Comparison of ENCODE assay signal across 8 cellular contexts in the genomic region with DNA sequence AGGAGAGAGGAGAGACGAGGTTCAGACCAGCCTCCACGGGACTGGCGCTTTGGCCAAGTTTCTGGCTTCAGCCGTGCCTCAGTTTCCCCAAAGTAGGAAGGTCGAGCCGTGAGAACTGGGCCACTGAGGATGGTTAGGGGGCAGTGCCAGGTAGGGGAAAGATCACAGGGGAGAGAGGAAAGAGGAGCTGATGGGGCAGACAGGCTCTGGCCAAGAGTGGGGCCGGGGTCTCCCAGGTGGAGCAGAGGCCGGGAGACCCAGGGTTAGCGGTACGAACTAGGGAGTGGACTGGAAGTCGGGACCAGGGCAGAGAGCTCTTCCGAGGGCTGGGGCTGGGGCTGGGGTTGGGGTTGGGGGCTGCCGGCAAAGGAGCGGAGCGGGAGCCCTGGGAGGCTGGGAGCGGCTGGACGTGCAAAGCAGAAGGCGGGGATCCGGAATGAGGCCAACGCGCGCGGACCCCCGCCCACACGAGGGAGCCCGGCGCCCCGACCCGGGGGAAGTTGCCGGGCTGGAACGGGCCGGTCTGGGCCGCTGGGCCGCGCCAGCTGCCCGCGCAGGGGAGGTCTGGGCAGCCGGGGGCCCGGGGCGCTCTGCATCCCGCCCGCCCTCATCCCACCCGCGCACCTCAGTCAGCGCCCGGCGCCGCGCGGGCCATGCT. TPM values are rescaled to one million over a fixed set of nuclear protein-coding genes. Genes with fewer than 3 reads are reported as not detected.
DNase-seq lines count a peak whose midpoint lies in the region; ATAC-seq, FAIRE-seq and TF ChIP-seq lines count a peak whose summit lies in the region.

No MANE protein-coding gene starts in this region.

- no peak for TF ChIP-seq EP300 in SK-N-SH (IDR thresholded peaks at IDR 0.05; ENCODE audit: borderline replicate concordance in 1 of 2, low read depth in 1 of 2, low read length in 1 of 2)

- peaks cover 31% of the 10 kb centered on the region for H4K20me1 ChIP-seq in SK-N-SH (ENCODE audit: insufficient read depth)

- H3K27me3 ChIP-seq in SK-N-SH (ENCODE audit: insufficient read depth) (no peaks in the 10 kb centered on the region), parathyroid adenoma (ENCODE audit: control insufficient read depth, insufficient read depth, low read length) (no peaks in the 10 kb centered on the region)

- H3K4me3 Mint-ChIP-seq in activated CD4-positive, alpha-beta T cell treated with anti-CD3 and anti-CD28 coated beads, Interleukin-2, amount 10 ng/mL, durations not matched to agents 7 days and 5 days: peak overlapping the region; percentile 86

- no peaks in the 10 kb centered on the region for H3K9me2 ChIP-seq in SK-N-SH

- no peak for ATAC-seq in HG03045 (IDR thresholded peaks at IDR 0.05; ENCODE audit: unreplicated experiment)

- H3K36me3 ChIP-seq in SK-N-SH (replicated peaks in 1 of 2; ENCODE audit: control insufficient read depth in 1 of 2, insufficient read depth in 2 of 2, low read length in 1 of 2) (peaks cover 6 to 10% of the 10 kb centered on the region in 2 experiments), parathyroid adenoma (ENCODE audit: control insufficient read depth, insufficient read depth, low read length) (no peaks in the 10 kb centered on the region)

- H2AFZ ChIP-seq in SK-N-SH (ENCODE audit: low read depth) (no peak overlapping the region), parathyroid adenoma (peak overlapping the region; percentile 69)

- peak overlapping the region; percentile 75 to 90 for H3K27ac ChIP-seq in SK-N-SH (ENCODE audit: low read depth in 2 of 2, low read length in 1 of 2)
- H3K27ac ChIP-seq in parathyroid adenoma: peak overlapping the region; percentile 80

- H3K4me2 ChIP-seq in SK-N-SH (peak overlapping the region; percentile 100), parathyroid adenoma (ENCODE audit: low read length) (peak overlapping the region; percentile 91)

- peaks cover 29% of the 10 kb centered on the region for H3F3A ChIP-seq in SK-N-SH (replicated peaks; ENCODE audit: insufficient read depth)

- peaks cover 51% of the 10 kb centered on the region for H3K79me2 ChIP-seq in SK-N-SH (ENCODE audit: insufficient read depth)
- H3K79me2 ChIP-seq in parathyroid adenoma: peaks cover 5% of the 10 kb centered on the region

- H3K9ac ChIP-seq in SK-N-SH (peak overlapping the region; percentile 74), parathyroid adenoma (no peak overlapping the region)

- CTCF ChIA-PET in activated CD4-positive, alpha-beta T cell treated with anti-CD3 and anti-CD28 coated beads, Interleukin-2, amount 10 ng/mL, durations not matched to agents 7 days and 5 days (lab: Charles Lee): interaction anchor here (0.6 to 1.6 kb wide), 7 partner anchors 15 to 58 kb away, joined by 3 to 6 read pairs (median 3); no protein-coding TSS in a partner anchor
- CTCF ChIA-PET in SK-N-SH (lab: Yijun Ruan, JAX): interaction anchor here (0.9 to 2.3 kb wide), 6 partner anchors 22 to 68 kb away, joined by 3 to 10 read pairs (median 4); no protein-coding TSS in a partner anchor

- no peaks in the 10 kb centered on the region for H3K9me3 Mint-ChIP-seq in activated CD4-positive, alpha-beta T cell treated with anti-CD3 and anti-CD28 coated beads, Interleukin-2, amount 10 ng/mL, durations not matched to agents 7 days and 5 days

- H3K4me1 Mint-ChIP-seq in activated CD4-positive, alpha-beta T cell treated with anti-CD3 and anti-CD28 coated beads, Interleukin-2, amount 10 ng/mL, durations not matched to agents 7 days and 5 days: peaks cover 33% of the 10 kb centered on the region

- H3K4me3 ChIP-seq in SK-N-SH (ENCODE audit: low read depth in 2 of 2, low read length in 1 of 2): peak overlapping the region; percentile 73 to 78
- H3K4me3 ChIP-seq in fibroblast of mammary gland (ENCODE audit: control insufficient read depth, low read depth, low read length): peak overlapping the region; percentile 58
- peak overlapping the region; percentile 67 for H3K4me3 ChIP-seq in parathyroid adenoma (ENCODE audit: low read depth, low read length)

- peak overlapping the region; percentile 85 for H3K27ac Mint-ChIP-seq in activated CD4-positive, alpha-beta T cell treated with anti-CD3 and anti-CD28 coated beads, Interleukin-2, amount 10 ng/mL, durations not matched to agents 7 days and 5 days

- FAIRE-seq in RCC 7860 (lab: Jason Lieb, UNC): no peak

- 2% methylated on average over 17 of the region's 50 CpGs for WGBS in SK-N-SH (ENCODE audit: low lambda C conversion rate)

- no peak for DNase-seq in activated CD4-positive, alpha-beta T cell treated with anti-CD3 and anti-CD28 coated beads, Interleukin-2, amount 10 ng/mL, durations not matched to agents 7 days and 5 days
- no peak for DNase-seq in activated CD4-positive, alpha-beta T cell treated with anti-CD3 and anti-CD28 coated beads, Interleukin-2, amount 50 U/mL, for 1 hour
- DNase-seq in SK-N-SH: no peak
- DNase-seq in fibroblast of mammary gland (ENCODE audit: low read depth): no peak
- DNase-seq in RCC 7860 (ENCODE audit: low spot score): no peak
- no peak for DNase-seq in COLO668 (lab: John Stamatoyannopoulos, UW; ENCODE audit: unreplicated experiment)

- no peaks in the 10 kb centered on the region for H3K27me3 Mint-ChIP-seq in activated CD4-positive, alpha-beta T cell treated with anti-CD3 and anti-CD28 coated beads, Interleukin-2, amount 10 ng/mL, durations not matched to agents 7 days and 5 days

- H3K9me3 ChIP-seq in SK-N-SH (no peaks in the 10 kb centered on the region), parathyroid adenoma (ENCODE audit: control insufficient read depth, low read length) (no peaks in the 10 kb centered on the region)

- no peak for TF ChIP-seq RAD21 in SK-N-SH (IDR thresholded peaks at IDR 0.05; ENCODE audit: low read length)

- TF ChIP-seq CTCF in SK-N-SH (IDR thresholded peaks at IDR 0.05): no peak
- no peak for TF ChIP-seq CTCF in fibroblast of mammary gland (conservative IDR thresholded peaks at IDR 0.05; ENCODE audit: control insufficient read depth, insufficient read depth, low read depth, low read length)
- TF ChIP-seq CTCF in parathyroid adenoma (IDR thresholded peaks at IDR 0.05): no peak

- H3K4me1 ChIP-seq in SK-N-SH (ENCODE audit: control insufficient read depth in 1 of 2, insufficient read depth in 2 of 2, low read depth in 1 of 2, low read length in 1 of 2) (peaks cover 16 to 35% of the 10 kb centered on the region in 2 experiments; a peak in 3 of 4 replicates), parathyroid adenoma (peaks cover 41% of the 10 kb centered on the region)

- POLR2A ChIA-PET in activated CD4-positive, alpha-beta T cell treated with anti-CD3 and anti-CD28 coated beads, Interleukin-2, amount 10 ng/mL, durations not matched to agents 7 days and 5 days (lab: Charles Lee): no interaction called here
- POLR2A ChIA-PET in SK-N-SH (lab: Yijun Ruan, JAX): interaction anchor here (0.7 to 3.0 kb wide), 3 partner anchors 11 to 62 kb away, joined by 3 to 22 read pairs (median 11); no protein-coding TSS in a partner anchor

- peaks cover 8% of the 10 kb centered on the region for H3K36me3 Mint-ChIP-seq in activated CD4-positive, alpha-beta T cell treated with anti-CD3 and anti-CD28 coated beads, Interleukin-2, amount 10 ng/mL, durations not matched to agents 7 days and 5 days (ENCODE audit: low read depth)

TF ChIP-seq in SK-N-SH, 30 proteins besides CTCF, POLR2A, EP300 and RAD21:
- TF ChIP-seq TCF12 (IDR thresholded peaks at IDR 0.05) (no peak), MXI1 (IDR thresholded peaks at IDR 0.05; ENCODE audit: low read depth, low read length) (peak; percentile 39; the same call in 1 of the 2 replicates)
- TF ChIP-seq, protein P1, sequence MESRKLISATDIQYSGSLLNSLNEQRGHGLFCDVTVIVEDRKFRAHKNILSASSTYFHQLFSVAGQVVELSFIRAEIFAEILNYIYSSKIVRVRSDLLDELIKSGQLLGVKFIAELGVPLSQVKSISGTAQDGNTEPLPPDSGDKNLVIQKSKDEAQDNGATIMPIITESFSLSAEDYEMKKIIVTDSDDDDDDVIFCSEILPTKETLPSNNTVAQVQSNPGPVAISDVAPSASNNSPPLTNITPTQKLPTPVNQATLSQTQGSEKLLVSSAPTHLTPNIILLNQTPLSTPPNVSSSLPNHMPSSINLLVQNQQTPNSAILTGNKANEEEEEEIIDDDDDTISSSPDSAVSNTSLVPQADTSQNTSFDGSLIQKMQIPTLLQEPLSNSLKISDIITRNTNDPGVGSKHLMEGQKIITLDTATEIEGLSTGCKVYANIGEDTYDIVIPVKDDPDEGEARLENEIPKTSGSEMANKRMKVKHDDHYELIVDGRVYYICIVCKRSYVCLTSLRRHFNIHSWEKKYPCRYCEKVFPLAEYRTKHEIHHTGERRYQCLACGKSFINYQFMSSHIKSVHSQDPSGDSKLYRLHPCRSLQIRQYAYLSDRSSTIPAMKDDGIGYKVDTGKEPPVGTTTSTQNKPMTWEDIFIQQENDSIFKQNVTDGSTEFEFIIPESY (IDR thresholded peaks at IDR 0.05; ENCODE audit: borderline replicate concordance, low read depth): no peak

RNA-seq across cellular contexts. Expression of a gene that starts 0.4 kb away (rescaled TPM):
- 10 to 100 TPM; 24.5 to 25.6 TPM for total RNA-seq in activated CD4-positive, alpha-beta T cell treated with anti-CD3 and anti-CD28 coated beads, Interleukin-2, amount 10 ng/mL, durations not matched to agents 7 days and 5 days
- 11.4 and 19.9 TPM in 2 replicates for polyA plus RNA-seq in SK-N-SH (2012; rRNA removed)
- 6.6 and 13.1 TPM in 2 replicates for polyA plus RNA-seq in SK-N-SH (2012; cell fraction: cytosol; rRNA removed)
- polyA plus RNA-seq in SK-N-SH (2012; cell fraction: nucleus; rRNA removed): 13.6 and 16.1 TPM in 2 replicates

RNA-seq across cellular contexts. Expression of a gene that starts 15.9 kb away (rescaled TPM):
- total RNA-seq in activated CD4-positive, alpha-beta T cell treated with anti-CD3 and anti-CD28 coated beads, Interleukin-2, amount 10 ng/mL, durations not matched to agents 7 days and 5 days: 10 to 100 TPM; 16.8 to 18.8 TPM
- 9.7 and 10.4 TPM in 2 replicates for polyA plus RNA-seq in SK-N-SH (2012; rRNA removed)
- polyA plus RNA-seq in SK-N-SH (2012; cell fraction: cytosol; rRNA removed): 2.3 and 3.3 TPM in 2 replicates
- 47.7 and 71.8 TPM in 2 replicates for polyA plus RNA-seq in SK-N-SH (2012; cell fraction: nucleus; rRNA removed)
